19 cellular contexts compared by ENCODE assay signal in the genomic region with DNA sequence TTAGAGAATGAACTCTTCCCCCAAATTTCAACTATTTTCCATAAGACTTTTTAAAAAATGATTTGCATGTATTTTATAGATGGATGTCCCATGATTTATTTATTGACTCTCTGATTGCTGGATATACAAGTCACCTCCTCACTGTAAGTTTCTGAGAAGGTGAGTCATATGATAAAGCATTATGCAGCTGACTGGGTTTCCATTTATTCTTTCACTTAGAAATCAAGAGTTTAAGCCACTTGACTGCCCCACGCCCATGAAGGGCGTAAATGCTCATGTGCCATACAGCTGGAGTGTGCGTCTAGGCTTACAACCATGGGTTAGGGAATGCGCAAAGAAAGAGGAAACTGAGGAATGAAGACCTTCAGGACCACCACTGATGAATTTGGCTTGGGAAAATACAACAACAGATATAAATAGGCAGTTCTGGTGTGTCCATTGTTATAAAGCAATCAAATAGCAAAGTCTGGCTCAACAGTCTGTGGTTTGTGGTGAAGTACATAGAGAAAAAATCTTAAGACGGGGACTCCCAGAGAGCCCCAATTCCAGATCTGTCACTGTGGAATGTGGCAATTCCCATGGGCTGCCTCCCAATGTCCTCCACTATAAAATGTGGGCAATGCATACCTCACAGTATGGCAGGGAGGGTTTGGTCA. TPM values are rescaled to one million over a fixed set of nuclear protein-coding genes. Genes with fewer than 3 reads are reported as not detected.
DNase-seq lines count a peak whose midpoint lies in the region; ATAC-seq and TF ChIP-seq lines count a peak whose summit lies in the region.
"Had no signal": no experiment of that assay in that cellular context is flagged by ENCODE, and none has a peak within 500 bp of the region (broad histone marks: within the 10 kb centered on the region; RNA-seq: fewer than 3 reads in every experiment).

No MANE protein-coding gene starts in this region.

- H3K4me3 Mint-ChIP-seq in activated T-cell treated with anti-CD3 and anti-CD28 coated beads, Interleukin-2, amount 50 U/mL, for 24 hours, result no peak overlapping the region
- H3K4me3 Mint-ChIP-seq: CD4-positive, alpha-beta T cell; effector memory CD8-positive, alpha-beta T cell; immature natural killer cell had no signal

- no peak overlapping the region for H3K4me3 ChIP-seq in HCT116 (replicated peaks in 1 of 2; ENCODE audit: low read depth in 1 of 2, low read length in 2 of 2)
- H3K4me3 ChIP-seq in fibroblast of pulmonary artery (replicated peaks; ENCODE audit: low read depth, low read length), result no peak overlapping the region
- H3K4me3 ChIP-seq in smooth muscle cell, result no peak overlapping the region
- H3K4me3 ChIP-seq: cardiac muscle cell, ovary had no signal

- peaks cover 45% of the 10 kb centered on the region for H3K27me3 Mint-ChIP-seq in activated T-cell treated with anti-CD3 and anti-CD28 coated beads, Interleukin-2, amount 50 U/mL, for 24 hours

- CTCF ChIA-PET in HCT116 (lab: Charles Lee), result no interaction called here

- POLR2A ChIA-PET in HCT116 (lab: Charles Lee), result no interaction called here

- no peak overlapping the region for H3K9ac ChIP-seq in HCT116 (ENCODE audit: low read length)
- no peak overlapping the region for H3K9ac ChIP-seq in smooth muscle cell (ENCODE audit: low read depth)

- peak overlapping the region; percentile 52 for H3K4me2 ChIP-seq in HCT116 (ENCODE audit: low read length)
- no peak overlapping the region for H3K4me2 ChIP-seq in smooth muscle cell

- no peaks in the 10 kb centered on the region for H3K36me3 Mint-ChIP-seq in activated T-cell treated with anti-CD3 and anti-CD28 coated beads, Interleukin-2, amount 50 U/mL, for 24 hours (ENCODE audit: low read depth)
- H3K36me3 Mint-ChIP-seq: immature natural killer cell had no signal

- no peaks in the 10 kb centered on the region for H3K27me3 ChIP-seq in HCT116 (ENCODE audit: insufficient read depth, low read length)
- H3K27me3 ChIP-seq in smooth muscle cell (ENCODE audit: low read depth), result no peaks in the 10 kb centered on the region
- H3K27me3 ChIP-seq: cardiac muscle cell, ovary had no signal

- H3K4me1 ChIP-seq in HCT116 (ENCODE audit: control insufficient read depth in 1 of 2, insufficient read depth in 2 of 2, low read length in 2 of 2) (peaks cover 14 to 33% of the 10 kb centered on the region in 2 experiments), smooth muscle cell (ENCODE audit: low read depth) (no peaks in the 10 kb centered on the region)

- TF ChIP-seq POLR2A in HCT116 (IDR thresholded peaks at IDR 0.05; ENCODE audit: borderline replicate concordance, extremely low read depth, insufficient read depth, insufficient read length), result no peak

- no peaks in the 10 kb centered on the region for H3K79me2 ChIP-seq in HCT116 (ENCODE audit: insufficient read depth, low read length)
- no peaks in the 10 kb centered on the region for H3K79me2 ChIP-seq in smooth muscle cell (ENCODE audit: low read depth)

- H3K9me3 Mint-ChIP-seq in activated T-cell treated with anti-CD3 and anti-CD28 coated beads, Interleukin-2, amount 50 U/mL, for 24 hours, result peaks cover 5% of the 10 kb centered on the region
- H3K9me3 Mint-ChIP-seq: effector memory CD8-positive, alpha-beta T cell had no signal

- H3K4me1 Mint-ChIP-seq in activated T-cell treated with anti-CD3 and anti-CD28 coated beads, Interleukin-2, amount 50 U/mL, for 24 hours (ENCODE audit: low read depth), result no peaks in the 10 kb centered on the region
- H3K4me1 Mint-ChIP-seq: immature natural killer cell had no signal

- ATAC-seq in HCT116 (no peak), HG03520 (IDR thresholded peaks at IDR 0.05; ENCODE audit: unreplicated experiment) (no peak), HG03108 (IDR thresholded peaks at IDR 0.05; ENCODE audit: unreplicated experiment) (no peak)
- ATAC-seq: effector memory CD8-positive, alpha-beta T cell had no signal

- H3K9me3 ChIP-seq in HCT116 (ENCODE audit: control insufficient read depth in 1 of 2, insufficient read depth in 1 of 2, low read depth in 1 of 2, low read length in 2 of 2), result no peaks in the 10 kb centered on the region
- H3K9me3 ChIP-seq in smooth muscle cell (replicated peaks; ENCODE audit: low read depth), result peaks cover 5% of the 10 kb centered on the region
- H3K9me3 ChIP-seq: ovary had no signal

- no peaks in the 10 kb centered on the region for H3F3A ChIP-seq in smooth muscle cell (ENCODE audit: low read depth)

- H3K9me2 ChIP-seq in HCT116 (ENCODE audit: insufficient read depth), result no peaks in the 10 kb centered on the region

- H3K27ac Mint-ChIP-seq in activated T-cell treated with anti-CD3 and anti-CD28 coated beads, Interleukin-2, amount 50 U/mL, for 24 hours, result no peak overlapping the region
- H3K27ac Mint-ChIP-seq: CD4-positive, alpha-beta T cell; effector memory CD8-positive, alpha-beta T cell; immature natural killer cell had no signal

- intact Hi-C loops in HCT116 (cut with micrococcal nuclease), result no loop called here

- H4K20me1 ChIP-seq in HCT116 (ENCODE audit: insufficient read depth) (no peaks in the 10 kb centered on the region), smooth muscle cell (ENCODE audit: low read depth) (no peaks in the 10 kb centered on the region)

- H3K27ac ChIP-seq in HCT116 (ENCODE audit: low read depth, low read length) (no peak overlapping the region; the same call in 1 of the 2 replicates), smooth muscle cell (ENCODE audit: low read depth) (peak overlapping the region; percentile 46)
- H3K27ac ChIP-seq: cardiac muscle cell, ovary, WERI-Rb-1 had no signal

- no peak for TF ChIP-seq RAD21 in HCT116 (IDR thresholded peaks at IDR 0.05; ENCODE audit: low read depth)

- no peak for DNase-seq in HCT116 (ENCODE audit: low read depth, low spot score)
- peak; percentile 13 for DNase-seq in T1000 (lab: John Stamatoyannopoulos, UW)
- peak; percentile 65 for DNase-seq in fibroblast of pulmonary artery (ENCODE audit: low read depth)
- no peak for DNase-seq in smooth muscle cell (lab: John Stamatoyannopoulos, UW; ENCODE audit: unreplicated experiment)
- no peak for DNase-seq in activated T-cell treated with anti-CD3 and anti-CD28 coated beads, Interleukin-2, amount 50 U/mL, for 24 hours
- DNase-seq: activated naive CD4-positive, alpha-beta T cell; CD4-positive, alpha-beta T cell; effector memory CD8-positive, alpha-beta T cell; immature natural killer cell; MM.1S; NCI-H187; NCI-H510A; ovary; small intestine; stimulated activated naive CD4-positive, alpha-beta T cell; WERI-Rb-1 had no signal

- WGBS in smooth muscle cell (ENCODE audit: low lambda C conversion rate), result 70% methylated on average over 5 of the region's 5 CpGs

- no peak overlapping the region for H2AFZ ChIP-seq in HCT116 (ENCODE audit: low read depth, low read length, poor library complexity, severe bottlenecking)
- no peak overlapping the region for H2AFZ ChIP-seq in smooth muscle cell (ENCODE audit: low read depth)

- RAD21 ChIA-PET in HCT116 (lab: Charles Lee; ENCODE audit: low non-redundant PET in 1 of 2, low total read pairs in 2 of 2, uncharacterized antibody in 2 of 2, unreplicated experiment in 2 of 2), result no interaction called here

- no TSS peak for BruUV-seq in HCT116 (replicated peaks; lab: Mats Ljungman, UMichigan)

- TF ChIP-seq CTCF in HCT116 (IDR thresholded peaks at IDR 0.05 in 2 of 3, conservative IDR thresholded peaks at IDR 0.05 in 1 of 3; ENCODE audit: borderline replicate concordance in 1 of 3, insufficient read depth in 1 of 3, low read depth in 2 of 3, low read length in 2 of 3) (no peak), fibroblast of pulmonary artery (IDR thresholded peaks at IDR 0.05; ENCODE audit: low read length, missing control alignments) (no peak), smooth muscle cell (IDR thresholded peaks at IDR 0.05; ENCODE audit: borderline replicate concordance, insufficient read depth, poor library complexity, severe bottlenecking) (no peak)

- H3K36me3 ChIP-seq in HCT116 (ENCODE audit: control insufficient read depth in 1 of 2, insufficient read depth in 2 of 2, low read length in 2 of 2), result no peaks in the 10 kb centered on the region
- H3K36me3 ChIP-seq in smooth muscle cell (ENCODE audit: low read depth), result no peaks in the 10 kb centered on the region
- H3K36me3 ChIP-seq: cardiac muscle cell, ovary, WERI-Rb-1 had no signal

TF ChIP-seq in HCT116, 20 proteins besides CTCF, POLR2A, EP300 and RAD21:
- TF ChIP-seq JUND (IDR thresholded peaks at IDR 0.05) (no peak), ZFX (IDR thresholded peaks at IDR 0.05) (no peak), POLR2AphosphoS5 (IDR thresholded peaks at IDR 0.05; ENCODE audit: low read depth, low read length) (no peak), ZNF274 (IDR thresholded peaks at IDR 0.05; ENCODE audit: low read depth, low read length) (no peak), YY1 (IDR thresholded peaks at IDR 0.05; ENCODE audit: extremely low read depth, insufficient replicate concordance, low read depth, low read length) (no peak)
- TF ChIP-seq, protein P1, sequence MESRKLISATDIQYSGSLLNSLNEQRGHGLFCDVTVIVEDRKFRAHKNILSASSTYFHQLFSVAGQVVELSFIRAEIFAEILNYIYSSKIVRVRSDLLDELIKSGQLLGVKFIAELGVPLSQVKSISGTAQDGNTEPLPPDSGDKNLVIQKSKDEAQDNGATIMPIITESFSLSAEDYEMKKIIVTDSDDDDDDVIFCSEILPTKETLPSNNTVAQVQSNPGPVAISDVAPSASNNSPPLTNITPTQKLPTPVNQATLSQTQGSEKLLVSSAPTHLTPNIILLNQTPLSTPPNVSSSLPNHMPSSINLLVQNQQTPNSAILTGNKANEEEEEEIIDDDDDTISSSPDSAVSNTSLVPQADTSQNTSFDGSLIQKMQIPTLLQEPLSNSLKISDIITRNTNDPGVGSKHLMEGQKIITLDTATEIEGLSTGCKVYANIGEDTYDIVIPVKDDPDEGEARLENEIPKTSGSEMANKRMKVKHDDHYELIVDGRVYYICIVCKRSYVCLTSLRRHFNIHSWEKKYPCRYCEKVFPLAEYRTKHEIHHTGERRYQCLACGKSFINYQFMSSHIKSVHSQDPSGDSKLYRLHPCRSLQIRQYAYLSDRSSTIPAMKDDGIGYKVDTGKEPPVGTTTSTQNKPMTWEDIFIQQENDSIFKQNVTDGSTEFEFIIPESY (IDR thresholded peaks at IDR 0.05; ENCODE audit: extremely low read depth, insufficient replicate concordance, low read length), result no peak
- TF ChIP-seq, protein P2, sequence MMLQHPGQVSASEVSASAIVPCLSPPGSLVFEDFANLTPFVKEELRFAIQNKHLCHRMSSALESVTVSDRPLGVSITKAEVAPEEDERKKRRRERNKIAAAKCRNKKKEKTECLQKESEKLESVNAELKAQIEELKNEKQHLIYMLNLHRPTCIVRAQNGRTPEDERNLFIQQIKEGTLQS (IDR thresholded peaks at IDR 0.05), result no peak

RNA-seq across cellular contexts. Expression of a gene that starts 20.3 kb away (rescaled TPM):
- total RNA-seq in HCT116 (2021; ENCODE audit: unreplicated experiment), result 0.52 TPM
- 0.36 and 0.48 TPM in 2 replicates for polyA plus RNA-seq in HCT116 (2012)
- 3.6 and 14.2 TPM in 2 replicates for total RNA-seq in smooth muscle cell
- 7.7 and 35.9 TPM in 2 replicates for polyA plus RNA-seq in smooth muscle cell
- total RNA-seq: CD4-positive, alpha-beta T cell had no signal
- polyA plus RNA-seq: immature natural killer cell had no signal

Comparison
In these comparisons a context has a peak if more than half of its experiments do, and no peak if none do; other contexts are left out.
1. DNase-seq: peak in T1000 (single experiment) and fibroblast of pulmonary artery (single experiment); none in HCT116 (single experiment), smooth muscle cell (single experiment) and activated T-cell treated with anti-CD3 and anti-CD28 coated beads, Interleukin-2, amount 50 U/mL, for 24 hours (single experiment).